Comparison of ENCODE assay signal across 19 cellular contexts in genomic region chr1:70156529-70157120, GRCh38. TPM values are rescaled to one million over a fixed set of nuclear protein-coding genes. Genes with fewer than 3 reads are reported as not detected.
DNase-seq lines count a peak whose midpoint lies in the region; ATAC-seq, FAIRE-seq and TF ChIP-seq lines count a peak whose summit lies in the region.
"Had no signal": no experiment of that assay in that cellular context is flagged by ENCODE, and none has a peak within 500 bp of the region (broad histone marks: within the 10 kb centered on the region; RNA-seq: fewer than 3 reads in every experiment).

No MANE protein-coding gene starts in this region.

- dilution Hi-C loops in keratinocyte (cut with MboI; ENCODE audit: extremely low pct_ligation_motif_present, low sequenced_read_pairs): no loop called here

- H3K9me3 Mint-ChIP-seq in activated CD8-positive, alpha-beta T cell treated with anti-CD3 and anti-CD28 coated beads for 36 hours: no peaks in the 10 kb centered on the region
- no peaks in the 10 kb centered on the region for H3K9me3 Mint-ChIP-seq in activated CD8-positive, alpha-beta T cell treated with anti-CD3 and anti-CD28 coated beads, Interleukin-2, amount 10 ng/mL, durations not matched to agents 7 days and 5 days (ENCODE audit: insufficient read depth)
- H3K9me3 Mint-ChIP-seq in activated T-helper 17 cell treated with anti-CD3 and anti-CD28 coated beads, Interleukin-2, amount 50 U/mL, for 72 hours: no peaks in the 10 kb centered on the region
- H3K9me3 Mint-ChIP-seq: CD8-positive, alpha-beta memory T cell; dendritic cell treated with granulocyte-macrophage colony-stimulating factor and Interleukin-4, amounts not matched to agents 40 ng/mL and 50 ng/mL, for 4 days had no signal

- POLR2A ChIA-PET in activated CD8-positive, alpha-beta T cell treated with anti-CD3 and anti-CD28 coated beads for 36 hours (lab: Charles Lee): no interaction called here
- POLR2A ChIA-PET in activated CD8-positive, alpha-beta T cell treated with anti-CD3 and anti-CD28 coated beads, Interleukin-2, amount 10 ng/mL, durations not matched to agents 7 days and 5 days (lab: Charles Lee): no interaction called here

- peak; percentile 68 for ATAC-seq in activated CD8-positive, alpha-beta T cell treated with anti-CD3 and anti-CD28 coated beads for 36 hours
- no peak for ATAC-seq in activated CD8-positive, alpha-beta T cell treated with anti-CD3 and anti-CD28 coated beads, Interleukin-2, amount 10 ng/mL, durations not matched to agents 7 days and 5 days
- peak; percentile 98 for ATAC-seq in activated T-helper 17 cell treated with anti-CD3 and anti-CD28 coated beads, Interleukin-2, amount 50 U/mL, for 72 hours (replicated peaks)
- ATAC-seq in GM18517 (IDR thresholded peaks at IDR 0.05; ENCODE audit: unreplicated experiment): no peak
- ATAC-seq: GM12878 had no signal

- H4K20me1 ChIP-seq in keratinocyte (ENCODE audit: control insufficient read depth, extremely low read depth, insufficient read depth, low read length): no peaks in the 10 kb centered on the region

- no peaks in the 10 kb centered on the region for H3K36me3 ChIP-seq in keratinocyte (ENCODE audit: control insufficient read depth in 2 of 2, extremely low read depth in 1 of 2, insufficient read depth in 2 of 2, low read length in 2 of 2)
- H3K36me3 ChIP-seq: WERI-Rb-1 had no signal

- intact Hi-C loops in activated CD8-positive, alpha-beta T cell treated with anti-CD3 and anti-CD28 coated beads for 36 hours (cut with micrococcal nuclease): no loop called here

- no peaks in the 10 kb centered on the region for H3K79me2 ChIP-seq in keratinocyte (ENCODE audit: control insufficient read depth, insufficient read depth, low read length)

- no peak overlapping the region for H2AFZ ChIP-seq in keratinocyte (ENCODE audit: control insufficient read depth, low read length)

- CTCF ChIA-PET in activated CD8-positive, alpha-beta T cell treated with anti-CD3 and anti-CD28 coated beads for 36 hours (lab: Charles Lee): no interaction called here
- CTCF ChIA-PET in activated CD8-positive, alpha-beta T cell treated with anti-CD3 and anti-CD28 coated beads, Interleukin-2, amount 10 ng/mL, durations not matched to agents 7 days and 5 days (lab: Charles Lee): no interaction called here

- H3K9me1 ChIP-seq in keratinocyte (ENCODE audit: control insufficient read depth, extremely low read depth, insufficient read depth, low read length): no peaks in the 10 kb centered on the region

- no peak for DNase-seq in activated CD8-positive, alpha-beta T cell treated with anti-CD3 and anti-CD28 coated beads for 36 hours
- DNase-seq in activated CD8-positive, alpha-beta T cell treated with anti-CD3 and anti-CD28 coated beads, Interleukin-2, amount 10 ng/mL, durations not matched to agents 7 days and 5 days: no peak
- peak; percentile 46 for DNase-seq in M059J (ENCODE audit: low read depth)
- DNase-seq in keratinocyte (ENCODE audit: low read depth, low spot score): peak; percentile 11
- no peak for DNase-seq in caudate nucleus (lab: John Stamatoyannopoulos, UW)
- DNase-seq in Kasumi-1 (lab: John Stamatoyannopoulos, UW): no peak
- DNase-seq: activated gamma-delta T cell treated with Interleukin-2 at 50 U/mL for 16 hours; CD8-positive, alpha-beta memory T cell; GOT3; hypothalamus; NCI-H1694; NCI-H446; nucleus accumbens; WERI-Rb-1 had no signal

- no peak for FAIRE-seq in keratinocyte (lab: Jason Lieb, UNC)
- FAIRE-seq: GM12878 had no signal

- H3K4me3 Mint-ChIP-seq in activated CD8-positive, alpha-beta T cell treated with anti-CD3 and anti-CD28 coated beads for 36 hours: no peak overlapping the region
- no peak overlapping the region for H3K4me3 Mint-ChIP-seq in activated CD8-positive, alpha-beta T cell treated with anti-CD3 and anti-CD28 coated beads, Interleukin-2, amount 10 ng/mL, durations not matched to agents 7 days and 5 days
- H3K4me3 Mint-ChIP-seq in activated T-helper 17 cell treated with anti-CD3 and anti-CD28 coated beads, Interleukin-2, amount 50 U/mL, for 72 hours: no peak overlapping the region
- H3K4me3 Mint-ChIP-seq: CD8-positive, alpha-beta memory T cell; dendritic cell treated with granulocyte-macrophage colony-stimulating factor and Interleukin-4, amounts not matched to agents 40 ng/mL and 50 ng/mL, for 4 days had no signal

- no peaks in the 10 kb centered on the region for H3K4me1 Mint-ChIP-seq in activated CD8-positive, alpha-beta T cell treated with anti-CD3 and anti-CD28 coated beads for 36 hours (ENCODE audit: low read depth)
- no peaks in the 10 kb centered on the region for H3K4me1 Mint-ChIP-seq in activated CD8-positive, alpha-beta T cell treated with anti-CD3 and anti-CD28 coated beads, Interleukin-2, amount 10 ng/mL, durations not matched to agents 7 days and 5 days (ENCODE audit: low read depth)
- H3K4me1 Mint-ChIP-seq in activated T-helper 17 cell treated with anti-CD3 and anti-CD28 coated beads, Interleukin-2, amount 50 U/mL, for 72 hours: no peaks in the 10 kb centered on the region
- H3K4me1 Mint-ChIP-seq: CD8-positive, alpha-beta memory T cell had no signal

- H3K9me3 ChIP-seq in keratinocyte (ENCODE audit: control insufficient read depth, low read depth, low read length): no peaks in the 10 kb centered on the region
- H3K9me3 ChIP-seq: esophagus muscularis mucosa had no signal

- no peaks in the 10 kb centered on the region for H3K27me3 Mint-ChIP-seq in activated CD8-positive, alpha-beta T cell treated with anti-CD3 and anti-CD28 coated beads for 36 hours
- no peaks in the 10 kb centered on the region for H3K27me3 Mint-ChIP-seq in activated CD8-positive, alpha-beta T cell treated with anti-CD3 and anti-CD28 coated beads, Interleukin-2, amount 10 ng/mL, durations not matched to agents 7 days and 5 days (ENCODE audit: low read depth)
- H3K27me3 Mint-ChIP-seq in activated T-helper 17 cell treated with anti-CD3 and anti-CD28 coated beads, Interleukin-2, amount 50 U/mL, for 72 hours: no peaks in the 10 kb centered on the region
- H3K27me3 Mint-ChIP-seq: CD8-positive, alpha-beta memory T cell; dendritic cell treated with granulocyte-macrophage colony-stimulating factor and Interleukin-4, amounts not matched to agents 40 ng/mL and 50 ng/mL, for 4 days had no signal

- no peak overlapping the region for H3K4me2 ChIP-seq in keratinocyte (ENCODE audit: control insufficient read depth, extremely low read depth, insufficient read depth, low read depth, low read length)

- H3K4me1 ChIP-seq in keratinocyte (ENCODE audit: control insufficient read depth, extremely low read depth, insufficient read depth, low read length): no peaks in the 10 kb centered on the region
- H3K4me1 ChIP-seq: esophagus muscularis mucosa had no signal

- no peak overlapping the region for H3K4me3 ChIP-seq in keratinocyte (ENCODE audit: control insufficient read depth in 2 of 3, extremely low read depth in 1 of 3, insufficient read depth in 2 of 3, low read depth in 1 of 3, low read length in 3 of 3)
- H3K4me3 ChIP-seq: esophagus muscularis mucosa, GM12878 had no signal

- TF ChIP-seq CTCF in activated CD8-positive, alpha-beta T cell treated with anti-CD3 and anti-CD28 coated beads for 36 hours (IDR thresholded peaks at IDR 0.05): no peak
- no peak for TF ChIP-seq CTCF in keratinocyte (optimal IDR thresholded peaks at IDR 0.05 in 1 of 3, IDR thresholded peaks at IDR 0.05 in 1 of 3, conservative IDR thresholded peaks at IDR 0.05 in 1 of 3; ENCODE audit: extremely low read depth in 1 of 3, insufficient read depth in 2 of 3, low read length in 3 of 3)

- H3K36me3 Mint-ChIP-seq in activated CD8-positive, alpha-beta T cell treated with anti-CD3 and anti-CD28 coated beads for 36 hours (ENCODE audit: low read depth): peaks cover 10% of the 10 kb centered on the region
- peaks cover 4% of the 10 kb centered on the region for H3K36me3 Mint-ChIP-seq in activated CD8-positive, alpha-beta T cell treated with anti-CD3 and anti-CD28 coated beads, Interleukin-2, amount 10 ng/mL, durations not matched to agents 7 days and 5 days (ENCODE audit: low read depth)
- H3K36me3 Mint-ChIP-seq in activated T-helper 17 cell treated with anti-CD3 and anti-CD28 coated beads, Interleukin-2, amount 50 U/mL, for 72 hours (ENCODE audit: low read depth): peaks cover 47% of the 10 kb centered on the region

- H3K27ac ChIP-seq in keratinocyte (ENCODE audit: control insufficient read depth, insufficient read depth, low read length) (no peak overlapping the region), caudate nucleus (ENCODE audit: low read depth, low read length) (no peak overlapping the region)
- H3K27ac ChIP-seq: esophagus muscularis mucosa, WERI-Rb-1 had no signal

- no peak overlapping the region for H3K9ac ChIP-seq in keratinocyte (ENCODE audit: control insufficient read depth, extremely low read depth, insufficient read depth, low read length)

- no peak overlapping the region for H3K27ac Mint-ChIP-seq in activated CD8-positive, alpha-beta T cell treated with anti-CD3 and anti-CD28 coated beads for 36 hours
- H3K27ac Mint-ChIP-seq in activated CD8-positive, alpha-beta T cell treated with anti-CD3 and anti-CD28 coated beads, Interleukin-2, amount 10 ng/mL, durations not matched to agents 7 days and 5 days: no peak overlapping the region
- no peak overlapping the region for H3K27ac Mint-ChIP-seq in activated T-helper 17 cell treated with anti-CD3 and anti-CD28 coated beads, Interleukin-2, amount 50 U/mL, for 72 hours
- H3K27ac Mint-ChIP-seq: CD8-positive, alpha-beta memory T cell; dendritic cell treated with granulocyte-macrophage colony-stimulating factor and Interleukin-4, amounts not matched to agents 40 ng/mL and 50 ng/mL, for 4 days had no signal

- no peaks in the 10 kb centered on the region for H3K27me3 ChIP-seq in keratinocyte (ENCODE audit: control insufficient read depth, extremely low read depth, insufficient read depth, low read length)
- H3K27me3 ChIP-seq: esophagus muscularis mucosa had no signal

RNA-seq across cellular contexts. Expression of gene LRRC40, which starts 48.8 kb away (rescaled TPM):
- total RNA-seq in activated CD8-positive, alpha-beta T cell treated with anti-CD3 and anti-CD28 coated beads for 36 hours: 10 to 100 TPM; 20.9 to 21.0 TPM
- total RNA-seq in activated CD8-positive, alpha-beta T cell treated with anti-CD3 and anti-CD28 coated beads, Interleukin-2, amount 10 ng/mL, durations not matched to agents 7 days and 5 days: 10 to 100 TPM; 22.5 to 22.7 TPM
- 18.2 and 26.9 TPM in 2 replicates for total RNA-seq in M059J (2014; rRNA removed; shearing (Covaris generic))
- 10 to 100 TPM; 21.4 to 24.0 TPM for total RNA-seq in activated T-helper 17 cell treated with anti-CD3 and anti-CD28 coated beads, Interleukin-2, amount 50 U/mL, for 72 hours
- 14.6 to 28.5 TPM (median 15.9 TPM) in 3 replicates for polyA plus RNA-seq in keratinocyte
- 4.9 TPM for polyA plus RNA-seq in keratinocyte (2011; ENCODE audit: low read depth)
- 12.3 and 23.3 TPM in 2 replicates for polyA plus RNA-seq in keratinocyte (2011; cell fraction: cytosol; rRNA removed)
- polyA plus RNA-seq in keratinocyte (2011; cell fraction: nucleus; rRNA removed): 20.0 and 27.6 TPM in 2 replicates
- polyA plus RNA-seq in keratinocyte (2012; ENCODE audit: low replicate concordance): 8.1 and 14.3 TPM in 2 replicates
- polyA minus RNA-seq in keratinocyte: 2.3 to 16.9 TPM (median 7.8 TPM) in 3 replicates
- 7.7 TPM for polyA minus RNA-seq in keratinocyte (2011; cell fraction: cytosol; rRNA and poly(A)+ RNA removed)
- 8.0 and 16.1 TPM in 2 replicates for polyA minus RNA-seq in keratinocyte (2011; cell fraction: nucleus; rRNA and poly(A)+ RNA removed)

Comparison
In these comparisons a context has a peak if more than half of its experiments do, and no peak if none do; other contexts are left out.
1. ATAC-seq: peak in activated CD8-positive, alpha-beta T cell treated with anti-CD3 and anti-CD28 coated beads for 36 hours (single experiment) and activated T-helper 17 cell treated with anti-CD3 and anti-CD28 coated beads, Interleukin-2, amount 50 U/mL, for 72 hours (single experiment); none in activated CD8-positive, alpha-beta T cell treated with anti-CD3 and anti-CD28 coated beads, Interleukin-2, amount 10 ng/mL, durations not matched to agents 7 days and 5 days (single experiment) and GM18517 (single experiment).
2. DNase-seq: peak in M059J (single experiment) and keratinocyte (single experiment); none in activated CD8-positive, alpha-beta T cell treated with anti-CD3 and anti-CD28 coated beads for 36 hours (single experiment), activated CD8-positive, alpha-beta T cell treated with anti-CD3 and anti-CD28 coated beads, Interleukin-2, amount 10 ng/mL, durations not matched to agents 7 days and 5 days (single experiment), caudate nucleus (0 of 61) and Kasumi-1 (0 of 2).